6 cellular contexts compared by ENCODE assay signal in the genomic region with DNA sequence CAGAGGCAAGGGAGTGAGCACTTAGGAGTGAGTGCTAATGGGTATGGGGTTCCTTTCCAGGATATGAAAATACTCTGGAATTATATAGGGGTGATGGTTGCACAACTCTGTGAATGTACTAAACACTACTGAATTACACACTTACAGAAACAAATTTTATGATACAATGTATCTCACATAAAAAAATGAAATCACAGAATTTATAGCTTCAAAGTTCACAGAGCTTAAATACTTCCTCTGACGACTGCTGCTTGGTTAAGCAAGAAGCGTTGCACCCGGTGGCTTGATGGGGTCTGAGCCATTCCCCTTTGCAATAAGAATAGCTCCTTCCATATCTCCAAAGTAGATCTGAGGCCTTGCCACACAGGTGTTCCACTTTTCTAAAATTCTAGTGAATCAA.
"Had no signal": no experiment of that assay in that cellular context is flagged by ENCODE, and none has a peak within 500 bp of the region (broad histone marks: within the 10 kb centered on the region; RNA-seq: fewer than 3 reads in every experiment).

No MANE protein-coding gene starts in this region.

- H3K4me3 ChIP-seq: K562 had no signal

- DNase-seq: IMR-90, KBM-7, KG1 had no signal

- ATAC-seq: HepG2, K562 had no signal

- H3K27ac ChIP-seq: HL-60 had no signal
